Comparison of ENCODE assay signal across 8 cellular contexts in genomic region chr19:49997709-49998108, GRCh38. TPM values are rescaled to one million over a fixed set of nuclear protein-coding genes. Genes with fewer than 3 reads are reported as not detected.
DNase-seq lines count a peak whose midpoint lies in the region; ATAC-seq, FAIRE-seq and TF ChIP-seq lines count a peak whose summit lies in the region.

No MANE protein-coding gene starts in this region.

- H3K9me3 ChIP-seq in transverse colon (no peaks in the 10 kb centered on the region), kidney (ENCODE audit: control insufficient read depth in 1 of 2, low read length in 2 of 2) (no peaks in the 10 kb centered on the region)

- TF ChIP-seq POLR2A in transverse colon (IDR thresholded peaks at IDR 0.05): no peak

- TF ChIP-seq CTCF in fibroblast of mammary gland (conservative IDR thresholded peaks at IDR 0.05; ENCODE audit: control insufficient read depth, insufficient read depth, low read depth, low read length): no peak
- TF ChIP-seq CTCF in transverse colon (IDR thresholded peaks at IDR 0.05): no peak
- TF ChIP-seq CTCF in kidney (IDR thresholded peaks at IDR 0.05; ENCODE audit: borderline replicate concordance, extremely low read depth, insufficient read depth): no peak

- H3K4me1 ChIP-seq in transverse colon: no peaks in the 10 kb centered on the region
- no peaks in the 10 kb centered on the region for H3K4me1 ChIP-seq in kidney (ENCODE audit: control insufficient read depth in 1 of 2, insufficient read depth in 1 of 2, low read depth in 1 of 2, low read length in 2 of 2)

- intact Hi-C loops in transverse colon (cut with DNase I; ENCODE audit: low total_unique reads): no loop called here
- intact Hi-C loops in kidney (cut with DNase I): no loop called here

- DNase-seq in CMK (ENCODE audit: low read depth): peak; percentile 49
- peak; percentile 48 for DNase-seq in GM19238 (ENCODE audit: insufficient read length, low spot score)
- peak; percentile 17 for DNase-seq in RCC 7860 (ENCODE audit: low spot score)
- DNase-seq in fibroblast of mammary gland (ENCODE audit: low read depth): peak; percentile 30
- no peak for DNase-seq in transverse colon
- DNase-seq in kidney: no peak
- no peak for DNase-seq in occipital lobe (lab: John Stamatoyannopoulos, UW)

- in situ Hi-C loops in transverse colon (cut with MboI; ENCODE audit: low pct_ligation_motif_present in 1 of 4, low pct_unique_long_range_greater_than_20kb in 1 of 4, low sequenced_read_pairs in 3 of 4): no loop called here

- no peak overlapping the region for H3K27ac ChIP-seq in transverse colon
- H3K27ac ChIP-seq in kidney (ENCODE audit: low read depth in 2 of 2, low read length in 2 of 2): no peak overlapping the region

- H3K36me3 ChIP-seq in transverse colon (peaks cover 0 to 68% (median 29%) of the 10 kb centered on the region in 4 donors), kidney (ENCODE audit: control insufficient read depth in 1 of 2, insufficient read depth in 2 of 2, low read length in 2 of 2) (peaks cover 49 to 56% of the 10 kb centered on the region in 2 donors)

- FAIRE-seq in RCC 7860 (lab: Jason Lieb, UNC) (no peak), kidney (lab: Jason Lieb, UNC) (no peak)

- no peak for TF ChIP-seq EP300 in transverse colon (IDR thresholded peaks at IDR 0.05; ENCODE audit: low read depth)

- H3K27me3 ChIP-seq in transverse colon: no peaks in the 10 kb centered on the region

- WGBS in transverse colon (ENCODE audit: low coverage in 1 of 2), 2 donors: 72% methylated on average over 5 of the region's 5 CpGs; no CpG with 5 or more reads in 1 of the 2 donors

- ATAC-seq in HG02973 (IDR thresholded peaks at IDR 0.05; ENCODE audit: unreplicated experiment): no peak

- H3K9ac ChIP-seq in kidney (ENCODE audit: low read length in 2 of 2): no peak overlapping the region

- H3K4me3 ChIP-seq in fibroblast of mammary gland (ENCODE audit: control insufficient read depth, low read depth, low read length) (no peak overlapping the region), transverse colon (no peak overlapping the region), kidney (ENCODE audit: low read length in 2 of 2) (no peak overlapping the region)

RNA-seq across cellular contexts. Expression of gene VRK3, which starts 27.5 kb away (rescaled TPM):
- 10 to 100 TPM; 26.3 to 67.7 (median 50.0) TPM for total RNA-seq in transverse colon
- 53.2 TPM for total RNA-seq in kidney
- 69.0 TPM for polyA plus RNA-seq in kidney (ENCODE audit: insufficient read depth, low read depth, low replicate concordance)
- total RNA-seq in occipital lobe: 18.4 TPM

RNA-seq across cellular contexts. Expression of gene ZNF473, which starts 28.1 kb away (rescaled TPM):
- total RNA-seq in transverse colon (10 to 100 TPM in 2 of 4 donors, 1 to 10 TPM in 1, under 1 TPM in 1; 1.00 to 60.2 (median 7.9) TPM), kidney (10.7 TPM), occipital lobe (11.5 TPM)
- polyA plus RNA-seq in kidney (ENCODE audit: insufficient read depth, low read depth, low replicate concordance): 2.6 TPM

RNA-seq across cellular contexts. Expression of gene SIGLEC11, which starts 36.7 kb away (rescaled TPM):
- 1 to 10 TPM in 2 of 4 donors, not detected in 2; 1.2 to 3.2 TPM for total RNA-seq in transverse colon
- 1.2 TPM for total RNA-seq in kidney
- 1.5 TPM for polyA plus RNA-seq in kidney (ENCODE audit: insufficient read depth, low read depth, low replicate concordance)
- 0.31 TPM for total RNA-seq in occipital lobe

Comparison
In these comparisons a context has a peak if more than half of its experiments do, and no peak if none do; other contexts are left out.
1. DNase-seq: peak in CMK (single experiment), GM19238 (single experiment), RCC 7860 (single experiment) and fibroblast of mammary gland (single experiment); none in transverse colon (single experiment), kidney (single experiment) and occipital lobe (single experiment).